12 cellular contexts compared by ENCODE assay signal in genomic region chr19:35513231-35513974, GRCh38. TPM values are rescaled to one million over a fixed set of nuclear protein-coding genes. Genes with fewer than 3 reads are reported as not detected.
DNase-seq lines count a peak whose midpoint lies in the region; ATAC-seq and TF ChIP-seq lines count a peak whose summit lies in the region.
"Had no signal": no experiment of that assay in that cellular context is flagged by ENCODE, and none has a peak within 500 bp of the region (broad histone marks: within the 10 kb centered on the region; RNA-seq: fewer than 3 reads in every experiment).

DMKN (minus strand) TSS chr19:35513649; CDS start chr19:35513475, 174 bp downstream.

- DNase-seq in EH (ENCODE audit: low read depth), result peak; percentile 60
- peak; percentile 14 for DNase-seq in PC-3
- peak; percentile 81 for DNase-seq in fibroblast of mammary gland (ENCODE audit: low read depth)
- no peak for DNase-seq in ovary
- DNase-seq in NCI-H774 (lab: John Stamatoyannopoulos, UW), result no peak
- no peak for DNase-seq in globus pallidus (ENCODE audit: low spot score)
- DNase-seq in NCI-H1694 treated with DMSO at 0.1 percent for 48 hours (lab: John Stamatoyannopoulos, UW), result no peak
- DNase-seq: activated effector memory CD4-positive, alpha-beta T cell treated with anti-CD3 and anti-CD28 coated beads, Interleukin-2, amount 50 U/mL, for 16 hours; CD8-positive, alpha-beta memory T cell; NCI-H146; trophoblast cell had no signal

- no peaks in the 10 kb centered on the region for H3K9me2 ChIP-seq in PC-3 (replicated peaks; ENCODE audit: low read length)

- peaks cover 18% of the 10 kb centered on the region for H3K79me2 ChIP-seq in PC-3 (ENCODE audit: low read length)

- no peak for ATAC-seq in PC-3
- ATAC-seq in HG03520 (IDR thresholded peaks at IDR 0.05; ENCODE audit: unreplicated experiment), result no peak

- POLR2A ChIA-PET in PC-3 (lab: Charles Lee; ENCODE audit: unreplicated experiment), result no interaction called here

- CTCF ChIA-PET in PC-3 (lab: Charles Lee), result no interaction called here

- WGBS in ovary, 3 donors, result 60 to 63% (median 63%) methylated on average over 13 of the region's 13 CpGs

- H3K27me3 ChIP-seq in PC-3 (ENCODE audit: low read length), result no peaks in the 10 kb centered on the region
- H3K27me3 ChIP-seq in ovary, result no peaks in the 10 kb centered on the region

- no peaks in the 10 kb centered on the region for H3K36me3 ChIP-seq in PC-3 (ENCODE audit: low read depth, low read length)
- H3K36me3 ChIP-seq in ovary, result no peaks in the 10 kb centered on the region

- H3K4me1 ChIP-seq in PC-3 (ENCODE audit: insufficient read depth, low read length) (peaks cover 13% of the 10 kb centered on the region), ovary (ENCODE audit: insufficient read depth) (peaks cover 3% of the 10 kb centered on the region)

- H3K4me2 ChIP-seq in PC-3 (ENCODE audit: low read length), result no peak within 1 kb of the TSS

- intact Hi-C loops in PC-3 (cut with micrococcal nuclease) (loop anchor here (5.0 kb wide), 1 partner anchor 129 kb away; the partner anchor contains the start of gene ETV2), ovary (cut with DNase I) (no loop called here)

- H3K4me3 ChIP-seq in PC-3 (ENCODE audit: low read length) (no peak within 1 kb of the TSS), fibroblast of mammary gland (ENCODE audit: control insufficient read depth, low read depth, low read length) (no peak within 1 kb of the TSS), ovary (no peak within 1 kb of the TSS)

- no peak for TF ChIP-seq EP300 in ovary (IDR thresholded peaks at IDR 0.05)

- H3K9ac ChIP-seq in PC-3 (ENCODE audit: low read length), result no peak within 1 kb of the TSS

- no peaks in the 10 kb centered on the region for H3K9me3 ChIP-seq in PC-3 (ENCODE audit: low read length)
- H3K9me3 ChIP-seq in ovary, result no peaks in the 10 kb centered on the region

- TF ChIP-seq CTCF in PC-3 (conservative IDR thresholded peaks at IDR 0.05; ENCODE audit: low read depth, low read length) (no peak), fibroblast of mammary gland (conservative IDR thresholded peaks at IDR 0.05; ENCODE audit: control insufficient read depth, insufficient read depth, low read depth, low read length) (no peak), ovary (IDR thresholded peaks at IDR 0.05) (no peak)

- H3K27ac ChIP-seq in PC-3 (ENCODE audit: low read length) (no peak within 1 kb of the TSS), ovary (no peak within 1 kb of the TSS)

- no peak for TF ChIP-seq POLR2A in ovary (IDR thresholded peaks at IDR 0.05)

- no peak within 1 kb of the TSS for H2AFZ ChIP-seq in PC-3 (ENCODE audit: low read length)

- no peaks in the 10 kb centered on the region for H3F3A ChIP-seq in PC-3 (ENCODE audit: low read length, unreplicated experiment)

- BruUV-seq in PC-3 (replicated peaks; lab: Mats Ljungman, UMichigan), result no TSS peak

- H4K20me1 ChIP-seq in PC-3 (ENCODE audit: low read length), result no peaks in the 10 kb centered on the region

RNA-seq across cellular contexts. Expression of gene DMKN, which starts in this region (rescaled TPM):
- total RNA-seq in PC-3 (2014; rRNA removed) (128 and 144 TPM in 2 replicates), ovary (100 to 1,000 TPM in 3 of 7 donors, 10 to 100 TPM in 4; 82.1 to 177 (median 98.4) TPM)
- 10 to 100 TPM; 58.3 to 59.0 TPM for polyA plus RNA-seq in ovary

Comparison
In these comparisons a context has a peak if more than half of its experiments do, and no peak if none do; other contexts are left out.
1. DNase-seq: peak in EH (single experiment), PC-3 (single experiment) and fibroblast of mammary gland (single experiment); none in ovary (0 of 5), NCI-H774 (single experiment), globus pallidus (single experiment) and NCI-H1694 treated with DMSO at 0.1 percent for 48 hours (single experiment).